20 cellular contexts compared by ENCODE assay signal in genomic region chr11:16154715-16155396, GRCh38.
DNase-seq lines count a peak whose midpoint lies in the region; ATAC-seq and TF ChIP-seq lines count a peak whose summit lies in the region.
"Had no signal": no experiment of that assay in that cellular context is flagged by ENCODE, and none has a peak within 500 bp of the region (broad histone marks: within the 10 kb centered on the region; RNA-seq: fewer than 3 reads in every experiment).

No MANE protein-coding gene starts in this region.

- TF ChIP-seq EP300 in transverse colon (IDR thresholded peaks at IDR 0.05; ENCODE audit: low read depth): no peak

- no peaks in the 10 kb centered on the region for H3K36me3 ChIP-seq in mucosa of descending colon (ENCODE audit: low read depth)
- H3K36me3 ChIP-seq in transverse colon: no peaks in the 10 kb centered on the region
- no peaks in the 10 kb centered on the region for H3K36me3 ChIP-seq in Peyer's patch
- H3K36me3 ChIP-seq in MG63: no peaks in the 10 kb centered on the region
- H3K36me3 ChIP-seq: HAP-1 had no signal

- no peak for TF ChIP-seq CTCF in RWPE1 (conservative IDR thresholded peaks at IDR 0.05; ENCODE audit: low read depth)
- no peak for TF ChIP-seq CTCF in mucosa of descending colon (IDR thresholded peaks at IDR 0.05)
- no peak for TF ChIP-seq CTCF in transverse colon (IDR thresholded peaks at IDR 0.05)
- TF ChIP-seq CTCF in Peyer's patch (IDR thresholded peaks at IDR 0.05): no peak

- no peaks in the 10 kb centered on the region for H3K27me3 ChIP-seq in transverse colon
- H3K27me3 ChIP-seq in Peyer's patch: no peaks in the 10 kb centered on the region
- H3K27me3 ChIP-seq in MG63: no peaks in the 10 kb centered on the region

- H3K27ac ChIP-seq in RWPE1 (no peak overlapping the region), transverse colon (no peak overlapping the region), Peyer's patch (no peak overlapping the region)
- H3K27ac ChIP-seq: skin epidermis had no signal

- ATAC-seq in mucosa of descending colon: peak; percentile 52
- ATAC-seq: stimulated activated effector memory CD8-positive, alpha-beta T cell treated with anti-CD3 and anti-CD28 coated beads, Interleukin-12 subunit alpha, Interleukin-12 subunit beta, amount 100 ng/mL, for 72 hours; WTC11 had no signal

- H3K4me3 ChIP-seq in mucosa of descending colon (no peak overlapping the region), transverse colon (no peak overlapping the region), Peyer's patch (no peak overlapping the region), MG63 (no peak overlapping the region)
- H3K4me3 ChIP-seq: HAP-1, skin epidermis had no signal

- WGBS in transverse colon (ENCODE audit: low coverage in 1 of 2), 2 donors: 74 to 91% methylated on average over 4 of the region's 4 CpGs

- DNase-seq in DMS53 (lab: John Stamatoyannopoulos, UW): peak; percentile 82
- DNase-seq in RWPE1 (ENCODE audit: low spot score): peak; percentile 68
- peak; percentile 18 for DNase-seq in glomerular visceral epithelial cell (ENCODE audit: extremely low spot score)
- no peak for DNase-seq in mucosa of descending colon
- no peak for DNase-seq in NCI-H1436 treated with DMSO at 0.1 percent for 48 hours (lab: John Stamatoyannopoulos, UW)
- DNase-seq in transverse colon: no peak
- no peak for DNase-seq in Peyer's patch
- no peak for DNase-seq in MG63
- DNase-seq: activated gamma-delta T cell, AML-193, DMS79, Karpas-422, midbrain, NCI-H1694, NCI-H446, nucleus accumbens had no signal

- CTCF ChIA-PET in RWPE1 (lab: Yijun Ruan, JAX): no interaction called here

- H3K4me1 ChIP-seq in mucosa of descending colon (ENCODE audit: low read depth) (no peaks in the 10 kb centered on the region), transverse colon (peaks cover 0 to under 1% (median 0%) of the 10 kb centered on the region in 4 donors), Peyer's patch (no peaks in the 10 kb centered on the region)
- H3K4me1 ChIP-seq: HAP-1 had no signal

- intact Hi-C loops in mucosa of descending colon (cut with DNase I, micrococcal nuclease): no loop called here
- intact Hi-C loops in transverse colon (cut with DNase I; ENCODE audit: low total_unique reads): no loop called here

- POLR2A ChIA-PET in RWPE1 (lab: Yijun Ruan, JAX; ENCODE audit: low non-redundant PET): no interaction called here

- TF ChIP-seq POLR2A in transverse colon (IDR thresholded peaks at IDR 0.05) (no peak), Peyer's patch (IDR thresholded peaks at IDR 0.05) (no peak)

- H3K9me3 ChIP-seq in mucosa of descending colon: no peaks in the 10 kb centered on the region
- H3K9me3 ChIP-seq in transverse colon: no peaks in the 10 kb centered on the region
- no peaks in the 10 kb centered on the region for H3K9me3 ChIP-seq in Peyer's patch
- H3K9me3 ChIP-seq in MG63: no peaks in the 10 kb centered on the region
- H3K9me3 ChIP-seq: HAP-1 had no signal

- in situ Hi-C loops in transverse colon (cut with MboI; ENCODE audit: low pct_ligation_motif_present in 1 of 4, low pct_unique_long_range_greater_than_20kb in 1 of 4, low sequenced_read_pairs in 3 of 4): no loop called here

Comparison
In these comparisons a context has a peak if more than half of its experiments do, and no peak if none do; other contexts are left out.
1. DNase-seq: peak in DMS53 (single experiment), RWPE1 (single experiment) and glomerular visceral epithelial cell (single experiment); none in mucosa of descending colon (0 of 3), NCI-H1436 treated with DMSO at 0.1 percent for 48 hours (single experiment), transverse colon (single experiment), Peyer's patch (0 of 3) and MG63 (single experiment).